Comparison of ENCODE assay signal across 21 cellular contexts in the genomic region with DNA sequence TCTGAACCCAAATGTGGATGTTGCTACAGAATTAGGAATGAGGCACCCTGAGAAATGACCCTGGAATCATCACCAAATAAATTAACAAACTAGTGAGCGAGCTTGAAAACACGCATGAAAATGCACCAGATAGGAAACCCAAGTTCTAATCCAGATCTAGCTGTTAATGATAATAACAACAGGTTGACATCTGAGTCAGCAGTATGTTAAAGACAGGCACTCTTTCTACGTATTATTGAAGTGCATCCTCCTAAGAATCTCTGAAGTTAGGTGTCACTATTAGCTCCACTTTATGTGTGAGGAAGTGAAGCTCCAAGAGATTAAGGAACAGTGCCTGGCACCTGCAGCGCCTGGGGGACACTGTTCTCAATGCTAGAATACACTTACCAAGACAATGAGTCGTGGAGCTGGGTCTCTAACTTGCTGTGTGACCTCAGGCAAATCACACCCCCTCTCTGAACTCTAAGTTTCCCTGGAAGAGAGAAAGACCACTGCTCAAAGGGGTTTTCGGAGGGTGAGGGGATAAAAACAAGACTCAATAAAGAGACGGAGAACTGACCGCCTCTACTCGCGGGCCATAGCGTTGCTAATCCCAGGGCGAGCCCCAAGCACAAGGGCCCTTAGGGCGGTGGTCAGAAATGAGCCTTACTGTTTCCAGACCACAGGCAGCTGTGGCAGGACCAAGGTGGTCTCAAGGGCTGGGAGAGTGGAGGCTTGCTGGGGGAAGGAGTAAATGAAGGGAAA.
DNase-seq lines count a peak whose midpoint lies in the region; TF ChIP-seq lines count a peak whose summit lies in the region.
"Had no signal": no experiment of that assay in that cellular context is flagged by ENCODE, and none has a peak within 500 bp of the region (broad histone marks: within the 10 kb centered on the region; RNA-seq: fewer than 3 reads in every experiment).

No MANE protein-coding gene starts in this region.

- H3K4me2 ChIP-seq in DOHH2 (ENCODE audit: low read length) (0 out of 2 replicates have a peak overlapping the region, but pooled peaks have one; percentile 10), OCI-LY3 (ENCODE audit: low read length) (peak overlapping the region; percentile 73)

- H3K79me2 ChIP-seq in DOHH2 (ENCODE audit: control insufficient read depth, low read length) (no peaks in the 10 kb centered on the region), OCI-LY3 (ENCODE audit: low read length) (no peaks in the 10 kb centered on the region)

- DNase-seq in GM10248 (ENCODE audit: extremely low spot score) (no peak), head of caudate nucleus (no peak), NCI-H1694 treated with DMSO at 0.1 percent for 48 hours (lab: John Stamatoyannopoulos, UW) (no peak), NCI-H2227 (lab: John Stamatoyannopoulos, UW; ENCODE audit: unreplicated experiment) (no peak)
- DNase-seq: activated CD8-positive, alpha-beta memory T cell treated with anti-CD3 and anti-CD28 coated beads, Interleukin-2, amount 50 U/mL, for 48 hours; activated naive CD8-positive, alpha-beta T cell treated with anti-CD3 and anti-CD28 coated beads for 36 hours; CD8-positive, alpha-beta memory T cell; cerebellar nuclear complex; effector CD4-positive, alpha-beta T cell; gastrocnemius medialis; mesenchymal stem cell; naive thymus-derived CD8-positive, alpha-beta T cell; NCI-H1105; NCI-H2029 treated with DMSO at 0.1 percent for 48 hours; NCI-H345 had no signal

- H3K27ac ChIP-seq in DOHH2 (ENCODE audit: low read depth, low read length): no peak overlapping the region
- H3K27ac ChIP-seq in OCI-LY3 (ENCODE audit: low read length): no peak overlapping the region
- H3K27ac ChIP-seq in layer of hippocampus (ENCODE audit: low read depth, low read length): peak overlapping the region; percentile 20
- H3K27ac ChIP-seq in neutrophil: peak overlapping the region; percentile 80
- H3K27ac ChIP-seq: esophagus muscularis mucosa, gastrocnemius medialis, thoracic aorta had no signal

- CTCF ChIA-PET in GM10248 (lab: Yijun Ruan, JAX): interaction anchor here (0.8 to 3.6 kb wide), 3 partner anchors 8 to 19 kb away, joined by 3 to 16 read pairs (median 3); no protein-coding TSS in a partner anchor

- intact Hi-C loops in head of caudate nucleus (cut with DNase I): no loop called here

- H3K27me3 ChIP-seq in DOHH2 (ENCODE audit: control insufficient read depth, low read length) (peaks cover 47% of the 10 kb centered on the region), OCI-LY3 (ENCODE audit: low read depth, low read length) (peaks cover 22% of the 10 kb centered on the region), layer of hippocampus (ENCODE audit: control insufficient read depth, insufficient read depth, low read length) (peaks cover 3% of the 10 kb centered on the region), neutrophil (peaks cover 35% of the 10 kb centered on the region)

- H3K4me3 ChIP-seq in DOHH2 (ENCODE audit: low read length): no peak overlapping the region
- peak overlapping the region; percentile 59 for H3K4me3 ChIP-seq in OCI-LY3 (ENCODE audit: low read length)
- peak overlapping the region in 1 of 2 experiments; percentile 43 for H3K4me3 ChIP-seq in neutrophil (ENCODE audit: low read depth in 1 of 2, low read length in 1 of 2)
- H3K4me3 ChIP-seq: gastrocnemius medialis had no signal

- H3K9me3 ChIP-seq in DOHH2 (ENCODE audit: control insufficient read depth, insufficient read depth, low read length): no peaks in the 10 kb centered on the region
- no peaks in the 10 kb centered on the region for H3K9me3 ChIP-seq in OCI-LY3 (ENCODE audit: insufficient read depth, low read length)
- no peaks in the 10 kb centered on the region for H3K9me3 ChIP-seq in neutrophil
- H3K9me3 ChIP-seq: esophagus muscularis mucosa, gastrocnemius medialis, thoracic aorta had no signal

- no peaks in the 10 kb centered on the region for H4K20me1 ChIP-seq in DOHH2 (ENCODE audit: control insufficient read depth, insufficient read depth, low read depth, low read length)
- no peaks in the 10 kb centered on the region for H4K20me1 ChIP-seq in OCI-LY3 (ENCODE audit: insufficient read depth, low read length)

- H3K9ac ChIP-seq in OCI-LY3 (ENCODE audit: low read length): peak overlapping the region; percentile 19; the same call in 1 of the 2 replicates

- H3K9me2 ChIP-seq in DOHH2 (replicated peaks; ENCODE audit: control insufficient read depth, low read length): no peaks in the 10 kb centered on the region

- no peaks in the 10 kb centered on the region for H3F3A ChIP-seq in DOHH2 (ENCODE audit: control insufficient read depth, insufficient read depth)

- no peaks in the 10 kb centered on the region for H3K36me3 ChIP-seq in DOHH2 (ENCODE audit: control insufficient read depth, low read length)
- H3K36me3 ChIP-seq in OCI-LY3 (replicated peaks; ENCODE audit: low read depth, low read length): no peaks in the 10 kb centered on the region
- no peaks in the 10 kb centered on the region for H3K36me3 ChIP-seq in neutrophil
- H3K36me3 ChIP-seq: esophagus muscularis mucosa, gastrocnemius medialis, thoracic aorta had no signal

- TF ChIP-seq CTCF in DOHH2 (IDR thresholded peaks at IDR 0.05; ENCODE audit: low read depth, low read length, poor library complexity, severe bottlenecking) (no peak), OCI-LY3 (IDR thresholded peaks at IDR 0.05; ENCODE audit: low read depth, low read length) (no peak), neutrophil (IDR thresholded peaks at IDR 0.05) (no peak), GM10248 (IDR thresholded peaks at IDR 0.05; ENCODE audit: control extremely low read depth, extremely low read depth, low read depth, missing control alignments) (no peak)

- POLR2A ChIA-PET in GM10248 (lab: Yijun Ruan, JAX): no interaction called here

- H3K4me1 ChIP-seq in DOHH2 (ENCODE audit: control insufficient read depth, low read length) (peaks cover 27% of the 10 kb centered on the region), OCI-LY3 (ENCODE audit: low read length) (peaks cover 25% of the 10 kb centered on the region), neutrophil (ENCODE audit: control insufficient read depth in 1 of 2, insufficient read depth in 1 of 2, low read depth in 1 of 2, low read length in 1 of 2) (peaks cover 9 to 38% of the 10 kb centered on the region in 2 experiments)
- H3K4me1 ChIP-seq: gastrocnemius medialis had no signal

- no peak overlapping the region for H2AFZ ChIP-seq in OCI-LY3 (ENCODE audit: low read depth, low read length)

Comparison
In these comparisons a context has a peak if more than half of its experiments do, and no peak if none do; other contexts are left out.
1. H3K27ac ChIP-seq: peak in layer of hippocampus (single experiment) and neutrophil (single experiment); none in DOHH2 (single experiment) and OCI-LY3 (single experiment).